ENCODE assay signal across 12 cellular contexts in the genomic region with DNA sequence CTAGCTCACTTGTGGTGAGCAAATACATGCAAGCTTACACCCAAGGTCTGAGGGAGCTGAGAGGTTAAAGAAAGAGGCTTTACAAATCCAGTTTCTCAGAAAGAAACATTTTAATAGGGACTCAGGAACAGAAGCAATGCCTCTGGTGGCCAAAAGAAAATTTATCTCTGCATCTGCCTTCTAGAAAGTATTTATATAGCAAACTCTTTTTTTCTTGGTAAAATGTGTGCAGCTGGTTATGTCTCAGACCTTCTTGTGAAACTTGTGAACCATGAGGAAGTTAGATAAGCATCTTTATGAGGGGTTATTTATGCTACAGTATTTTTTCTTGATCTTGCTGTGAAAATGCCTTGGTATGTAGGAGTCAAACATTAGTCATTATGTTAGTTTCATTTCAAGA. TPM values are rescaled to one million over a fixed set of nuclear protein-coding genes. Genes with fewer than 3 reads are reported as not detected.
DNase-seq lines count a peak whose midpoint lies in the region; ATAC-seq and TF ChIP-seq lines count a peak whose summit lies in the region.
"Had no signal": no experiment of that assay in that cellular context is flagged by ENCODE, and none has a peak within 500 bp of the region (broad histone marks: within the 10 kb centered on the region; RNA-seq: fewer than 3 reads in every experiment).

No MANE protein-coding gene starts in this region.

- in situ Hi-C loops in gastrocnemius medialis (cut with MboI; ENCODE audit: low sequenced_read_pairs in 4 of 4), result no loop called here

- peak; percentile 54 for ATAC-seq in HG02938 (IDR thresholded peaks at IDR 0.05; ENCODE audit: unreplicated experiment)
- peak; percentile 92 for ATAC-seq in PC-3
- no peak for ATAC-seq in right lobe of liver
- ATAC-seq in gastrocnemius medialis, result no peak
- ATAC-seq: lower lobe of right lung had no signal

- H4K20me1 ChIP-seq in PC-3 (ENCODE audit: low read length) (no peaks in the 10 kb centered on the region), hepatocyte (ENCODE audit: insufficient read depth, poor library complexity, severe bottlenecking) (no peaks in the 10 kb centered on the region)

- peak overlapping the region; percentile 94 for H3K27ac ChIP-seq in PC-3 (ENCODE audit: low read length)
- peak overlapping the region; percentile 62 for H3K27ac ChIP-seq in hepatocyte
- H3K27ac ChIP-seq in right lobe of liver, result no peak overlapping the region
- H3K27ac ChIP-seq in gastrocnemius medialis, result no peak overlapping the region
- H3K27ac ChIP-seq: lower lobe of right lung, SJCRH30 had no signal

- H3K9me3 ChIP-seq in PC-3 (ENCODE audit: low read length) (no peaks in the 10 kb centered on the region), hepatocyte (ENCODE audit: low read depth) (peaks cover 6% of the 10 kb centered on the region), right lobe of liver (no peaks in the 10 kb centered on the region), gastrocnemius medialis (peaks cover 0 to 5% (median 0%) of the 10 kb centered on the region in 3 donors)
- H3K9me3 ChIP-seq: lower lobe of right lung, SJCRH30 had no signal

- H3K36me3 ChIP-seq in PC-3 (ENCODE audit: low read depth, low read length) (no peaks in the 10 kb centered on the region), hepatocyte (replicated peaks; ENCODE audit: insufficient read depth, low read depth) (no peaks in the 10 kb centered on the region), right lobe of liver (no peaks in the 10 kb centered on the region), gastrocnemius medialis (no peaks in the 10 kb centered on the region)
- H3K36me3 ChIP-seq: lower lobe of right lung, SJCRH30 had no signal

- H3K9ac ChIP-seq in PC-3 (ENCODE audit: low read length), result peak overlapping the region; percentile 64

- CTCF ChIA-PET in PC-3 (lab: Charles Lee), result no interaction called here

- peak overlapping the region; percentile 61 for H2AFZ ChIP-seq in PC-3 (ENCODE audit: low read length)
- H2AFZ ChIP-seq in hepatocyte, result no peak overlapping the region

- H3K4me2 ChIP-seq in PC-3 (ENCODE audit: low read length) (peak overlapping the region; percentile 62), hepatocyte (no peak overlapping the region)

- H3K9me2 ChIP-seq in PC-3 (replicated peaks; ENCODE audit: low read length) (no peaks in the 10 kb centered on the region), hepatocyte (replicated peaks; ENCODE audit: insufficient read depth) (no peaks in the 10 kb centered on the region)

- POLR2A ChIA-PET in PC-3 (lab: Charles Lee; ENCODE audit: unreplicated experiment), result no interaction called here

- no TSS peak for BruUV-seq in PC-3 (replicated peaks; lab: Mats Ljungman, UMichigan)

- H3K4me3 ChIP-seq in PC-3 (ENCODE audit: low read length) (no peak overlapping the region), hepatocyte (no peak overlapping the region), right lobe of liver (no peak overlapping the region), gastrocnemius medialis (no peak overlapping the region)
- H3K4me3 ChIP-seq: lower lobe of right lung, SJCRH30 had no signal

- TF ChIP-seq CTCF in PC-3 (conservative IDR thresholded peaks at IDR 0.05; ENCODE audit: low read depth, low read length) (peak; percentile 58; the same call in 1 of the 2 replicates), hepatocyte (IDR thresholded peaks at IDR 0.05; ENCODE audit: poor library complexity) (peak; percentile 11), right lobe of liver (IDR thresholded peaks at IDR 0.05) (no peak), gastrocnemius medialis (IDR thresholded peaks at IDR 0.05 in 4 of 5, conservative IDR thresholded peaks at IDR 0.05 in 1 of 5) (no peak)

- peaks cover 40% of the 10 kb centered on the region for H3K4me1 ChIP-seq in PC-3 (ENCODE audit: insufficient read depth, low read length)
- no peaks in the 10 kb centered on the region for H3K4me1 ChIP-seq in hepatocyte (ENCODE audit: insufficient read depth)
- no peaks in the 10 kb centered on the region for H3K4me1 ChIP-seq in right lobe of liver
- no peaks in the 10 kb centered on the region for H3K4me1 ChIP-seq in gastrocnemius medialis
- H3K4me1 ChIP-seq: lower lobe of right lung, SJCRH30 had no signal

- no peaks in the 10 kb centered on the region for H3F3A ChIP-seq in PC-3 (ENCODE audit: low read length, unreplicated experiment)

- intact Hi-C loops in PC-3 (cut with micrococcal nuclease), result loop anchor here (5.0 to 10.0 kb wide), 5 partner anchors 44 to 254 kb away; no protein-coding TSS in a partner anchor
- intact Hi-C loops in right lobe of liver (cut with DNase I), result no loop called here
- intact Hi-C loops in gastrocnemius medialis (cut with DNase I; ENCODE audit: low total_unique reads), result no loop called here

- H3K27me3 ChIP-seq in PC-3 (ENCODE audit: low read length) (no peaks in the 10 kb centered on the region), hepatocyte (no peaks in the 10 kb centered on the region), right lobe of liver (peaks cover 0 to 4% of the 10 kb centered on the region in 2 donors), gastrocnemius medialis (no peaks in the 10 kb centered on the region)
- H3K27me3 ChIP-seq: SJCRH30 had no signal

- TF ChIP-seq POLR2A in right lobe of liver (IDR thresholded peaks at IDR 0.05) (no peak), gastrocnemius medialis (IDR thresholded peaks at IDR 0.05) (no peak)

- no peaks in the 10 kb centered on the region for H3K79me2 ChIP-seq in PC-3 (ENCODE audit: low read length)
- H3K79me2 ChIP-seq in hepatocyte, result no peaks in the 10 kb centered on the region

- DNase-seq in GM04504 (ENCODE audit: low read depth), result peak; percentile 5
- peak; percentile 92 for DNase-seq in PC-3
- peak; percentile 9 for DNase-seq in hepatocyte (ENCODE audit: low spot score)
- no peak for DNase-seq in HK-2 (ENCODE audit: unreplicated experiment)
- no peak for DNase-seq in right lobe of liver
- DNase-seq in gastrocnemius medialis, result no peak
- no peak for DNase-seq in NCI-H510A treated with DMSO at 0.1 percent for 48 hours (lab: John Stamatoyannopoulos, UW)
- DNase-seq: activated effector memory CD4-positive, alpha-beta T cell treated with anti-CD3 and anti-CD28 coated beads, Interleukin-2, amount 50 U/mL, for 16 hours; lower lobe of right lung; SJCRH30 had no signal

RNA-seq across cellular contexts. Expression of a gene that starts 48.5 kb away (rescaled TPM):
- total RNA-seq in PC-3 (2014; rRNA removed) (not detected in 2 replicates), hepatocyte (0.43 and 0.44 TPM in 2 replicates), right lobe of liver (under 1 TPM; 0.22 to 1.00 (median 0.46) TPM), gastrocnemius medialis (1 to 10 TPM in 1 of 4 donors, under 1 TPM in 2, not detected in 1; 0.24 to 1.1 (median 0.76) TPM)
- 0.11 and 0.50 TPM in 2 replicates for polyA plus RNA-seq in hepatocyte
- total RNA-seq: endothelial cell of umbilical vein had no signal
- polyA plus RNA-seq: endothelial cell of umbilical vein had no signal

Comparison
In these comparisons a context has a peak if more than half of its experiments do, and no peak if none do; other contexts are left out.
1. DNase-seq: peak in GM04504 (single experiment), PC-3 (single experiment) and hepatocyte (single experiment); none in HK-2 (single experiment), right lobe of liver (0 of 3), gastrocnemius medialis (0 of 2) and NCI-H510A treated with DMSO at 0.1 percent for 48 hours (single experiment).
2. ATAC-seq: peak in HG02938 (single experiment) and PC-3 (single experiment); none in right lobe of liver (0 of 4) and gastrocnemius medialis (0 of 2).
3. H3K27ac ChIP-seq: peak in PC-3 (single experiment) and hepatocyte (single experiment); none in right lobe of liver (0 of 3) and gastrocnemius medialis (0 of 4).
4. CTCF ChIP-seq: peak in PC-3 (single experiment) and hepatocyte (single experiment); none in right lobe of liver (0 of 4) and gastrocnemius medialis (0 of 5).